Comparison of ENCODE assay signal across 11 cellular contexts in genomic region chr16:15509051-15509592, GRCh38.
DNase-seq lines count a peak whose midpoint lies in the region; ATAC-seq and TF ChIP-seq lines count a peak whose summit lies in the region.
"Had no signal": no experiment of that assay in that cellular context is flagged by ENCODE, and none has a peak within 500 bp of the region (broad histone marks: within the 10 kb centered on the region; RNA-seq: fewer than 3 reads in every experiment).

No MANE protein-coding gene starts in this region.

- H4K5ac ChIP-seq in H9 (ENCODE audit: insufficient read length, low read depth, low read length) = no peak overlapping the region

- TF ChIP-seq CTCF in H9 (conservative IDR thresholded peaks at IDR 0.05) = no peak
- TF ChIP-seq CTCF in activated CD8-positive, alpha-beta T cell treated with anti-CD3 and anti-CD28 coated beads for 36 hours (IDR thresholded peaks at IDR 0.05) = no peak

- no peak overlapping the region for H3K4ac ChIP-seq in H9 (ENCODE audit: low read depth, low read length)

- peaks cover 12% of the 10 kb centered on the region for H3K27me3 Mint-ChIP-seq in CD4-positive, CD25-positive, alpha-beta regulatory T cell
- H3K27me3 Mint-ChIP-seq in H9 (ENCODE audit: low read depth) = no peaks in the 10 kb centered on the region; the same call in 1 of the 2 replicates
- peaks cover 4% of the 10 kb centered on the region for H3K27me3 Mint-ChIP-seq in activated CD8-positive, alpha-beta T cell treated with anti-CD3 and anti-CD28 coated beads for 36 hours

- H3K9me3 Mint-ChIP-seq in CD4-positive, CD25-positive, alpha-beta regulatory T cell = no peaks in the 10 kb centered on the region
- H3K9me3 Mint-ChIP-seq in H9 = no peaks in the 10 kb centered on the region
- no peaks in the 10 kb centered on the region for H3K9me3 Mint-ChIP-seq in activated CD8-positive, alpha-beta T cell treated with anti-CD3 and anti-CD28 coated beads for 36 hours

- H3K4me2 ChIP-seq in H9 (ENCODE audit: insufficient read depth, insufficient read length, low read length) = no peak overlapping the region

- no CpG with 5 or more reads among the region's 14 CpGs for WGBS in H9 (ENCODE audit: extremely low coverage, insufficient read length, low lambda C conversion rate)

- H3K23me2 ChIP-seq in H9 (ENCODE audit: insufficient read length, low read depth, low read length, poor library complexity, severe bottlenecking) = no peaks in the 10 kb centered on the region

- POLR2A ChIA-PET in activated CD8-positive, alpha-beta T cell treated with anti-CD3 and anti-CD28 coated beads for 36 hours (lab: Charles Lee) = interaction anchor here (1.0 kb wide), 1 partner anchor 32 kb away, joined by 3 read pairs; no protein-coding TSS in a partner anchor

- no peak overlapping the region for H3K56ac ChIP-seq in H9 (ENCODE audit: insufficient read length, low read depth, low read length)

- no peak overlapping the region for H4K8ac ChIP-seq in H9 (replicated peaks; ENCODE audit: insufficient read length, low read depth, low read length)

- no peaks in the 10 kb centered on the region for H3K27me3 ChIP-seq in CD4-positive, CD25-positive, alpha-beta regulatory T cell (ENCODE audit: control insufficient read depth, insufficient read depth, low read length)
- no peaks in the 10 kb centered on the region for H3K27me3 ChIP-seq in H9 (ENCODE audit: insufficient read depth, low read length)
- no peaks in the 10 kb centered on the region for H3K27me3 ChIP-seq in iPS-15b (ENCODE audit: control insufficient read depth, insufficient read depth, low read length)
- H3K27me3 ChIP-seq: MG63 had no signal

- no peak overlapping the region for H3K23ac ChIP-seq in H9 (ENCODE audit: insufficient read length, low read depth, low read length)

- H2BK15ac ChIP-seq in H9 (ENCODE audit: low read depth, low read length) = no peak overlapping the region

- H3K79me2 ChIP-seq in H9 (ENCODE audit: insufficient read depth, low read length) = no peaks in the 10 kb centered on the region

- no peak overlapping the region for H2BK120ac ChIP-seq in H9 (ENCODE audit: low read depth, low read length, poor library complexity, severe bottlenecking)

- no peak overlapping the region for H2BK12ac ChIP-seq in H9 (ENCODE audit: insufficient read length, low read depth, low read length)

- H3K4me1 Mint-ChIP-seq in CD4-positive, CD25-positive, alpha-beta regulatory T cell = peaks cover 0 to 15% (median 10%) of the 10 kb centered on the region in 4 donors
- peaks cover 43 to 52% of the 10 kb centered on the region in 2 experiments for H3K4me1 Mint-ChIP-seq in H9
- H3K4me1 Mint-ChIP-seq in activated CD8-positive, alpha-beta T cell treated with anti-CD3 and anti-CD28 coated beads for 36 hours (ENCODE audit: low read depth) = peaks cover 12% of the 10 kb centered on the region

- no peaks in the 10 kb centered on the region for H3K79me1 ChIP-seq in H9 (ENCODE audit: insufficient read depth, low read depth, low read length, poor library complexity, severe bottlenecking)

- H3K4me3 ChIP-seq in CD4-positive, CD25-positive, alpha-beta regulatory T cell (ENCODE audit: low read depth, low read length) = no peak overlapping the region
- H3K4me3 ChIP-seq in iPS-15b (ENCODE audit: low read depth, low read length) = peak overlapping the region; percentile 30
- H3K4me3 ChIP-seq: MG63 had no signal

- H2BK5ac ChIP-seq in H9 (ENCODE audit: insufficient read length, low read length) = no peak overlapping the region

- H3K9me3 ChIP-seq in CD4-positive, CD25-positive, alpha-beta regulatory T cell (ENCODE audit: control insufficient read depth in 2 of 2, low read length in 2 of 2) = no peaks in the 10 kb centered on the region
- H3K9me3 ChIP-seq in H9 (ENCODE audit: control insufficient read depth, low read depth, low read length) (no peaks in the 10 kb centered on the region), iPS-15b (ENCODE audit: control insufficient read depth, insufficient read depth, low read length) (no peaks in the 10 kb centered on the region)
- H3K9me3 ChIP-seq: MG63 had no signal

- H2BK20ac ChIP-seq in H9 (ENCODE audit: low read depth, low read length, poor library complexity, severe bottlenecking) = no peak overlapping the region

- H3K36me3 ChIP-seq in CD4-positive, CD25-positive, alpha-beta regulatory T cell (ENCODE audit: control insufficient read depth, insufficient read depth, low read length) = no peaks in the 10 kb centered on the region
- no peaks in the 10 kb centered on the region for H3K36me3 ChIP-seq in iPS-15b (ENCODE audit: control insufficient read depth, insufficient read depth, low read length)
- H3K36me3 ChIP-seq: MG63 had no signal

- H3K27ac ChIP-seq in CD4-positive, CD25-positive, alpha-beta regulatory T cell (ENCODE audit: insufficient read depth, low read length, poor library complexity, severe bottlenecking) = no peak overlapping the region
- H3K27ac ChIP-seq in H9 (ENCODE audit: insufficient read length, low read depth, low read length) = no peak overlapping the region
- H3K27ac ChIP-seq: RWPE1 had no signal

- H4K20me1 ChIP-seq in H9 (ENCODE audit: control insufficient read depth, insufficient read depth, insufficient read length) = no peaks in the 10 kb centered on the region

- H2AK5ac ChIP-seq in H9 (ENCODE audit: insufficient read length, low read length) = no peak overlapping the region

- no peak overlapping the region for H3K9ac ChIP-seq in H9 (ENCODE audit: extremely low read depth, insufficient read length, low read length)
- H3K9ac ChIP-seq in iPS-15b (ENCODE audit: low read depth, low read length) = peak overlapping the region; percentile 12

- H3K18ac ChIP-seq in H9 (ENCODE audit: insufficient read length, low read depth, low read length) = peak overlapping the region; percentile 74

- CTCF ChIA-PET in activated CD8-positive, alpha-beta T cell treated with anti-CD3 and anti-CD28 coated beads for 36 hours (lab: Charles Lee) = interaction anchor here (1.0 to 1.2 kb wide), 2 partner anchors 81 to 82 kb away, joined by 3 read pairs; no protein-coding TSS in a partner anchor

- H3K4me3 Mint-ChIP-seq in CD4-positive, CD25-positive, alpha-beta regulatory T cell = peak overlapping the region in 2 of 4 donors; percentile 37 to 63
- H3K4me3 Mint-ChIP-seq in H9 = peak overlapping the region in 1 of 2 experiments; percentile 18; a peak in 1 of 5 replicates
- H3K4me3 Mint-ChIP-seq in activated CD8-positive, alpha-beta T cell treated with anti-CD3 and anti-CD28 coated beads for 36 hours = no peak overlapping the region

- no peaks in the 10 kb centered on the region for H3K36me3 Mint-ChIP-seq in CD4-positive, CD25-positive, alpha-beta regulatory T cell
- H3K36me3 Mint-ChIP-seq in H9 (ENCODE audit: insufficient read depth in 1 of 3, low read depth in 3 of 3) = peaks cover 0 to 5% (median 0%) of the 10 kb centered on the region in 3 experiments; a peak in 2 of 7 replicates
- no peaks in the 10 kb centered on the region for H3K36me3 Mint-ChIP-seq in activated CD8-positive, alpha-beta T cell treated with anti-CD3 and anti-CD28 coated beads for 36 hours (ENCODE audit: low read depth)

- H3K27ac Mint-ChIP-seq in CD4-positive, CD25-positive, alpha-beta regulatory T cell = peak overlapping the region in 2 of 3 donors; percentile 26 to 31
- peak overlapping the region in 2 of 3 experiments; percentile 95 to 97; a peak in 4 of 7 replicates for H3K27ac Mint-ChIP-seq in H9
- peak overlapping the region; percentile 61 for H3K27ac Mint-ChIP-seq in activated CD8-positive, alpha-beta T cell treated with anti-CD3 and anti-CD28 coated beads for 36 hours

- no peak overlapping the region for H3K14ac ChIP-seq in H9 (ENCODE audit: insufficient read depth, low read length)

- no peak overlapping the region for H4K91ac ChIP-seq in H9 (ENCODE audit: insufficient read length, low read depth, low read length)

- no peak overlapping the region for H2AFZ ChIP-seq in H9 (ENCODE audit: low read length)

- H3K4me1 ChIP-seq in CD4-positive, CD25-positive, alpha-beta regulatory T cell (ENCODE audit: control insufficient read depth, insufficient read depth, low read length, poor library complexity, severe bottlenecking) = peaks cover 10% of the 10 kb centered on the region
- H3K4me1 ChIP-seq in H9 (ENCODE audit: insufficient read depth, low read length) = peaks cover 8% of the 10 kb centered on the region; the same call in 1 of the 2 replicates
- H3K4me1 ChIP-seq in iPS-15b (ENCODE audit: control insufficient read depth, insufficient read depth, low read length) = peaks cover 30% of the 10 kb centered on the region

- H3T11ph ChIP-seq in H9 (ENCODE audit: low read length) = no peak overlapping the region

- DNase-seq in CD4-positive, CD25-positive, alpha-beta regulatory T cell = peak; percentile 12 to 60 (median 21)
- DNase-seq in H9 (no peak), sciatic nerve (ENCODE audit: low spot score) (no peak), HuH-7.5 (ENCODE audit: low spot score) (no peak), NCI-H1048 (lab: John Stamatoyannopoulos, UW) (no peak), NCI-H524 (lab: John Stamatoyannopoulos, UW) (no peak)
- peak; percentile 15 for DNase-seq in activated CD8-positive, alpha-beta T cell treated with anti-CD3 and anti-CD28 coated beads for 36 hours
- DNase-seq: MG63; stimulated activated CD4-positive, alpha-beta T cell treated with anti-CD3 and anti-CD28 coated beads, Interleukin-4, amount 100 ng/mL, for 4 hours had no signal

- peak in 1 of 2 donors; percentile 72 for ATAC-seq in CD4-positive, CD25-positive, alpha-beta regulatory T cell (ENCODE audit: low read depth in 2 of 2)
- ATAC-seq in activated CD8-positive, alpha-beta T cell treated with anti-CD3 and anti-CD28 coated beads for 36 hours = peak; percentile 85
- no peak for ATAC-seq in sciatic nerve

- intact Hi-C loops in activated CD8-positive, alpha-beta T cell treated with anti-CD3 and anti-CD28 coated beads for 36 hours (cut with micrococcal nuclease) = no loop called here
- intact Hi-C loops in sciatic nerve (cut with DNase I) = no loop called here

Comparison
In these comparisons a context has a peak if more than half of its experiments do, and no peak if none do; other contexts are left out.
1. DNase-seq: peak in CD4-positive, CD25-positive, alpha-beta regulatory T cell (3 of 3) and activated CD8-positive, alpha-beta T cell treated with anti-CD3 and anti-CD28 coated beads for 36 hours (single experiment); none in H9 (single experiment), sciatic nerve (single experiment), HuH-7.5 (single experiment), NCI-H1048 (single experiment) and NCI-H524 (0 of 2).
2. H3K27ac Mint-ChIP-seq: peak in every context shown above with its lines; median percentile 96 in H9; 61 in activated CD8-positive, alpha-beta T cell treated with anti-CD3 and anti-CD28 coated beads for 36 hours; 28 in CD4-positive, CD25-positive, alpha-beta regulatory T cell.